24 cellular contexts compared by ENCODE assay signal in genomic region chr6:13661647-13662046, GRCh38.
"Had no signal": no experiment of that assay in that cellular context is flagged by ENCODE, and none has a peak within 500 bp of the region (broad histone marks: within the 10 kb centered on the region; RNA-seq: fewer than 3 reads in every experiment).

No MANE protein-coding gene starts in this region.

- FAIRE-seq: endothelial cell of umbilical vein, kidney, TTC549 had no signal

- H3K9me3 Mint-ChIP-seq: activated naive CD4-positive, alpha-beta T cell treated with anti-CD3 and anti-CD28 coated beads, Interleukin-2, amount 10 ng/mL, durations not matched to agents 7 days and 5 days; activated T-cell treated with anti-CD3 and anti-CD28 coated beads, Interleukin-2, amount 50 U/mL, for 24 hours; naive thymus-derived CD8-positive, alpha-beta T cell had no signal

- H3K9me3 ChIP-seq: lower lobe of right lung, spleen, thoracic aorta, upper lobe of left lung had no signal

- H3K4me3 ChIP-seq: lower lobe of right lung, spleen, thoracic aorta, upper lobe of left lung had no signal

- ATAC-seq: esophagus mucosa; lower lobe of right lung; naive thymus-derived CD8-positive, alpha-beta T cell had no signal

- H3K27me3 ChIP-seq: spleen, upper lobe of left lung had no signal

- H3K27ac Mint-ChIP-seq: activated naive CD4-positive, alpha-beta T cell treated with anti-CD3 and anti-CD28 coated beads, Interleukin-2, amount 10 ng/mL, durations not matched to agents 7 days and 5 days had no signal

- H3K27ac ChIP-seq: lower lobe of right lung, spleen, upper lobe of left lung had no signal

- H3K36me3 ChIP-seq: thoracic aorta had no signal

- H3K27me3 Mint-ChIP-seq: activated naive CD4-positive, alpha-beta T cell treated with anti-CD3 and anti-CD28 coated beads, Interleukin-2, amount 10 ng/mL, durations not matched to agents 7 days and 5 days; activated T-cell treated with anti-CD3 and anti-CD28 coated beads, Interleukin-2, amount 50 U/mL, for 24 hours; brain; naive thymus-derived CD8-positive, alpha-beta T cell; progenitor cell of endocrine pancreas had no signal

- DNase-seq: activated CD4-positive, alpha-beta T cell treated with anti-CD3 and anti-CD28 coated beads, Interleukin-2, amount 50 U/mL, for 4 hours; activated CD8-positive, alpha-beta memory T cell treated with anti-CD3 and anti-CD28 coated beads for 24 hours; activated CD8-positive, alpha-beta memory T cell treated with anti-CD3 and anti-CD28 coated beads, Interleukin-2, amount 50 U/mL, for 4 hours; activated effector memory CD4-positive, alpha-beta T cell treated with Interleukin-2 at 50 U/mL for 16 hours; activated naive CD4-positive, alpha-beta T cell treated with anti-CD3 and anti-CD28 coated beads, Interleukin-2, amount 10 ng/mL, durations not matched to agents 7 days and 5 days; activated T-cell treated with anti-CD3 and anti-CD28 coated beads, Interleukin-2, amount 50 U/mL, for 24 hours; aorta; dermis blood vessel endothelial cell; effector CD8-positive, alpha-beta T cell; foreskin melanocyte; kidney; lower lobe of right lung; naive thymus-derived CD8-positive, alpha-beta T cell; retina; spleen; stimulated activated CD4-positive, alpha-beta T cell treated with anti-CD3 and anti-CD28 coated beads, Interleukin-4, amount 100 ng/mL, for 1 hour; stimulated activated naive CD4-positive, alpha-beta T cell; upper lobe of left lung had no signal

- H3K4me3 Mint-ChIP-seq: activated naive CD4-positive, alpha-beta T cell treated with anti-CD3 and anti-CD28 coated beads, Interleukin-2, amount 10 ng/mL, durations not matched to agents 7 days and 5 days; activated T-cell treated with anti-CD3 and anti-CD28 coated beads, Interleukin-2, amount 50 U/mL, for 24 hours; brain had no signal
